Comparison of ENCODE assay signal across 8 cellular contexts in the genomic region with DNA sequence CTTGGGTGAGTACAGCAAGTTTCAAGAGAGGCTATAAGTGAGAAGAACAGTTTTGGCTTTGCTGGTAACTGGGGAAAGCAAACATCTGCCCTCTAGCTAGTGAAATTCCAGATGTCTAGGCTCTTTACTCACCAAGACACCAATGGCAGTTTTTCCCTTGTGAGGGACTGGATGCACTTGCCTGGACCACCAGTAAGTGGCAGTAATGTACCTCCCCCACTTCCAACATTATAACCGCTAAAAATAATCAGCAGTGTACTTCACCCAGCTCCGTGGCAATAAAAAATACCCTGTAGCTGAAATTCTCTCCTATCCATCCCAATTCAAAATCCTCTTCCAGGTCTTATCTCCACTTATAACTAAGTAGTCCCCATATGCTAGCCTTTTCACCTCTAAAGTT.
DNase-seq lines count a peak whose midpoint lies in the region; ATAC-seq, FAIRE-seq and TF ChIP-seq lines count a peak whose summit lies in the region.

No MANE protein-coding gene starts in this region.

- H3K9me3 ChIP-seq in cardiac muscle cell (ENCODE audit: low read depth) (no peaks in the 10 kb centered on the region), sigmoid colon (no peaks in the 10 kb centered on the region)

- peak; percentile 39 for DNase-seq in DMS53 (lab: John Stamatoyannopoulos, UW)
- DNase-seq in HTR-8/SVneo (ENCODE audit: insufficient read length, low spot score) = peak; percentile 47
- DNase-seq in WTC11 (ENCODE audit: low spot score) = peak; percentile 43
- DNase-seq in cardiac muscle cell (ENCODE audit: low read depth in 1 of 2, low spot score in 1 of 2) = peak; percentile 53 to 81
- DNase-seq in sigmoid colon = no peak
- DNase-seq in KG1 (lab: John Stamatoyannopoulos, UW) = no peak

- no peak overlapping the region for H3K27ac ChIP-seq in cardiac muscle cell
- peak overlapping the region in 1 of 4 donors; percentile 14 for H3K27ac ChIP-seq in sigmoid colon

- intact Hi-C loops in sigmoid colon (cut with DNase I) = no loop called here

- TF ChIP-seq CTCF in WTC11 (IDR thresholded peaks at IDR 0.05) (peak; percentile 56), cardiac muscle cell (IDR thresholded peaks at IDR 0.05; ENCODE audit: low read depth, low read length) (peak; percentile 96), sigmoid colon (IDR thresholded peaks at IDR 0.05) (peak in 3 of 4 experiments; percentile 24 to 52 (median 42))

- POLR2A ChIA-PET in WTC11 (lab: Charles Lee) = no interaction called here

- H3K4me3 Mint-ChIP-seq in WTC11 = no peak overlapping the region

- no peak for TF ChIP-seq POLR2A in sigmoid colon (IDR thresholded peaks at IDR 0.05)

- 20 to 30% methylated on average over 2 of the region's 2 CpGs for WGBS in sigmoid colon, 2 donors

- no peaks in the 10 kb centered on the region for H3K4me1 Mint-ChIP-seq in WTC11

- no peak for FAIRE-seq in HTR-8/SVneo (lab: Jason Lieb, UNC)

- H3K27me3 Mint-ChIP-seq in WTC11 (ENCODE audit: low read depth) = no peaks in the 10 kb centered on the region

- no peaks in the 10 kb centered on the region for H3K36me3 Mint-ChIP-seq in WTC11

- H3K36me3 ChIP-seq in cardiac muscle cell = no peaks in the 10 kb centered on the region
- H3K36me3 ChIP-seq in sigmoid colon = no peaks in the 10 kb centered on the region

- H3K4me3 ChIP-seq in cardiac muscle cell (no peak overlapping the region), sigmoid colon (no peak overlapping the region)

- H3K27ac Mint-ChIP-seq in WTC11 = no peak overlapping the region

- CTCF ChIA-PET in WTC11 (lab: Charles Lee) = interaction anchor here (0.5 to 1.6 kb wide), 15 partner anchors 9 to 988 kb away, joined by 3 to 6 read pairs (median 3); no protein-coding TSS in a partner anchor

- H3K4me1 ChIP-seq in cardiac muscle cell (ENCODE audit: low read depth) (no peaks in the 10 kb centered on the region), sigmoid colon (no peaks in the 10 kb centered on the region)

- ATAC-seq in GM19397 (IDR thresholded peaks at IDR 0.05; ENCODE audit: unreplicated experiment) = peak; percentile 66
- ATAC-seq in WTC11 = peak; percentile 99
- no peak for ATAC-seq in GM18861 (IDR thresholded peaks at IDR 0.05; ENCODE audit: unreplicated experiment)

- H3K9me3 Mint-ChIP-seq in WTC11 = 0 out of 2 replicates have a peak, but pooled peaks cover 6% of the 10 kb centered on the region

- no peak for TF ChIP-seq EP300 in sigmoid colon (IDR thresholded peaks at IDR 0.05)

- H3K27me3 ChIP-seq in cardiac muscle cell (no peaks in the 10 kb centered on the region), sigmoid colon (no peaks in the 10 kb centered on the region)

TF ChIP-seq in WTC11, 78 proteins besides CTCF, POLR2A, EP300 and RAD21:
- no peak for TF ChIP-seq AR (CRISPR knock-in tag; IDR thresholded peaks at IDR 0.05)
- TF ChIP-seq, protein P1, sequence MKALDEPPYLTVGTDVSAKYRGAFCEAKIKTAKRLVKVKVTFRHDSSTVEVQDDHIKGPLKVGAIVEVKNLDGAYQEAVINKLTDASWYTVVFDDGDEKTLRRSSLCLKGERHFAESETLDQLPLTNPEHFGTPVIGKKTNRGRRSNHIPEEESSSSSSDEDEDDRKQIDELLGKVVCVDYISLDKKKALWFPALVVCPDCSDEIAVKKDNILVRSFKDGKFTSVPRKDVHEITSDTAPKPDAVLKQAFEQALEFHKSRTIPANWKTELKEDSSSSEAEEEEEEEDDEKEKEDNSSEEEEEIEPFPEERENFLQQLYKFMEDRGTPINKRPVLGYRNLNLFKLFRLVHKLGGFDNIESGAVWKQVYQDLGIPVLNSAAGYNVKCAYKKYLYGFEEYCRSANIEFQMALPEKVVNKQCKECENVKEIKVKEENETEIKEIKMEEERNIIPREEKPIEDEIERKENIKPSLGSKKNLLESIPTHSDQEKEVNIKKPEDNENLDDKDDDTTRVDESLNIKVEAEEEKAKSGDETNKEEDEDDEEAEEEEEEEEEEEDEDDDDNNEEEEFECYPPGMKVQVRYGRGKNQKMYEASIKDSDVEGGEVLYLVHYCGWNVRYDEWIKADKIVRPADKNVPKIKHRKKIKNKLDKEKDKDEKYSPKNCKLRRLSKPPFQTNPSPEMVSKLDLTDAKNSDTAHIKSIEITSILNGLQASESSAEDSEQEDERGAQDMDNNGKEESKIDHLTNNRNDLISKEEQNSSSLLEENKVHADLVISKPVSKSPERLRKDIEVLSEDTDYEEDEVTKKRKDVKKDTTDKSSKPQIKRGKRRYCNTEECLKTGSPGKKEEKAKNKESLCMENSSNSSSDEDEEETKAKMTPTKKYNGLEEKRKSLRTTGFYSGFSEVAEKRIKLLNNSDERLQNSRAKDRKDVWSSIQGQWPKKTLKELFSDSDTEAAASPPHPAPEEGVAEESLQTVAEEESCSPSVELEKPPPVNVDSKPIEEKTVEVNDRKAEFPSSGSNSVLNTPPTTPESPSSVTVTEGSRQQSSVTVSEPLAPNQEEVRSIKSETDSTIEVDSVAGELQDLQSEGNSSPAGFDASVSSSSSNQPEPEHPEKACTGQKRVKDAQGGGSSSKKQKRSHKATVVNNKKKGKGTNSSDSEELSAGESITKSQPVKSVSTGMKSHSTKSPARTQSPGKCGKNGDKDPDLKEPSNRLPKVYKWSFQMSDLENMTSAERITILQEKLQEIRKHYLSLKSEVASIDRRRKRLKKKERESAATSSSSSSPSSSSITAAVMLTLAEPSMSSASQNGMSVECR (CRISPR knock-in tag; IDR thresholded peaks at IDR 0.05; ENCODE audit: borderline replicate concordance) = no peak
- TF ChIP-seq, protein P2, sequence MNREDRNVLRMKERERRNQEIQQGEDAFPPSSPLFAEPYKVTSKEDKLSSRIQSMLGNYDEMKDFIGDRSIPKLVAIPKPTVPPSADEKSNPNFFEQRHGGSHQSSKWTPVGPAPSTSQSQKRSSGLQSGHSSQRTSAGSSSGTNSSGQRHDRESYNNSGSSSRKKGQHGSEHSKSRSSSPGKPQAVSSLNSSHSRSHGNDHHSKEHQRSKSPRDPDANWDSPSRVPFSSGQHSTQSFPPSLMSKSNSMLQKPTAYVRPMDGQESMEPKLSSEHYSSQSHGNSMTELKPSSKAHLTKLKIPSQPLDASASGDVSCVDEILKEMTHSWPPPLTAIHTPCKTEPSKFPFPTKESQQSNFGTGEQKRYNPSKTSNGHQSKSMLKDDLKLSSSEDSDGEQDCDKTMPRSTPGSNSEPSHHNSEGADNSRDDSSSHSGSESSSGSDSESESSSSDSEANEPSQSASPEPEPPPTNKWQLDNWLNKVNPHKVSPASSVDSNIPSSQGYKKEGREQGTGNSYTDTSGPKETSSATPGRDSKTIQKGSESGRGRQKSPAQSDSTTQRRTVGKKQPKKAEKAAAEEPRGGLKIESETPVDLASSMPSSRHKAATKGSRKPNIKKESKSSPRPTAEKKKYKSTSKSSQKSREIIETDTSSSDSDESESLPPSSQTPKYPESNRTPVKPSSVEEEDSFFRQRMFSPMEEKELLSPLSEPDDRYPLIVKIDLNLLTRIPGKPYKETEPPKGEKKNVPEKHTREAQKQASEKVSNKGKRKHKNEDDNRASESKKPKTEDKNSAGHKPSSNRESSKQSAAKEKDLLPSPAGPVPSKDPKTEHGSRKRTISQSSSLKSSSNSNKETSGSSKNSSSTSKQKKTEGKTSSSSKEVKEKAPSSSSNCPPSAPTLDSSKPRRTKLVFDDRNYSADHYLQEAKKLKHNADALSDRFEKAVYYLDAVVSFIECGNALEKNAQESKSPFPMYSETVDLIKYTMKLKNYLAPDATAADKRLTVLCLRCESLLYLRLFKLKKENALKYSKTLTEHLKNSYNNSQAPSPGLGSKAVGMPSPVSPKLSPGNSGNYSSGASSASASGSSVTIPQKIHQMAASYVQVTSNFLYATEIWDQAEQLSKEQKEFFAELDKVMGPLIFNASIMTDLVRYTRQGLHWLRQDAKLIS (CRISPR knock-in tag; IDR thresholded peaks at IDR 0.05; ENCODE audit: borderline replicate concordance) = no peak

Comparison
In these comparisons a context has a peak if more than half of its experiments do, and no peak if none do; other contexts are left out.
1. DNase-seq: peak in DMS53 (single experiment), HTR-8/SVneo (single experiment), WTC11 (single experiment) and cardiac muscle cell (2 of 2); none in sigmoid colon (single experiment) and KG1 (single experiment).
2. CTCF ChIP-seq: peak in every context shown above with its lines; median percentile 96 in cardiac muscle cell; 56 in WTC11; 42 in sigmoid colon.